Comparison of ENCODE assay signal across 9 cellular contexts in genomic region chrX:3548743-3549441, GRCh38.
A peak's percentile ranks its signal among the peaks of the same experiment; 100 is the strongest.
DNase-seq lines count a peak whose midpoint lies in the region; ATAC-seq and TF ChIP-seq lines count a peak whose summit lies in the region.
"Had no signal": no experiment of that assay in that cellular context is flagged by ENCODE, and none has a peak within 500 bp of the region (broad histone marks: within the 10 kb centered on the region; RNA-seq: fewer than 3 reads in every experiment).

No MANE protein-coding gene starts in this region.

- H3K4me3 Mint-ChIP-seq in neural crest cell, result peak overlapping the region; percentile 12
- no peak overlapping the region for H3K4me3 Mint-ChIP-seq in activated naive CD4-positive, alpha-beta T cell treated with anti-CD3 and anti-CD28 coated beads, Interleukin-2, amount 10 ng/mL, durations not matched to agents 7 days and 5 days
- no peak overlapping the region for H3K4me3 Mint-ChIP-seq in CD4-positive, alpha-beta memory T cell

- H3K36me3 ChIP-seq in CD4-positive, alpha-beta memory T cell (ENCODE audit: insufficient read depth, low read length), result no peaks in the 10 kb centered on the region
- H3K36me3 ChIP-seq: upper lobe of left lung had no signal

- TF ChIP-seq CTCF in coronary artery (IDR thresholded peaks at IDR 0.05) (no peak), neural crest cell (conservative IDR thresholded peaks at IDR 0.05) (peak; percentile 70)

- H3K27ac Mint-ChIP-seq in neural crest cell (ENCODE audit: unreplicated experiment), result peak overlapping the region; percentile 9
- no peak overlapping the region for H3K27ac Mint-ChIP-seq in activated naive CD4-positive, alpha-beta T cell treated with anti-CD3 and anti-CD28 coated beads, Interleukin-2, amount 10 ng/mL, durations not matched to agents 7 days and 5 days
- H3K27ac Mint-ChIP-seq in CD4-positive, alpha-beta memory T cell, result no peak overlapping the region

- H3K4me3 ChIP-seq in coronary artery, result peak overlapping the region; percentile 45
- no peak overlapping the region for H3K4me3 ChIP-seq in CD4-positive, alpha-beta memory T cell (ENCODE audit: low read length in 2 of 2)
- H3K4me3 ChIP-seq: upper lobe of left lung had no signal

- POLR2A ChIA-PET in CD4-positive, alpha-beta memory T cell (lab: Charles Lee; ENCODE audit: partially characterized antibody), result no interaction called here

- H3K27me3 Mint-ChIP-seq in neural crest cell (ENCODE audit: low read depth), result peaks cover 3% of the 10 kb centered on the region
- peaks cover 17% of the 10 kb centered on the region for H3K27me3 Mint-ChIP-seq in activated naive CD4-positive, alpha-beta T cell treated with anti-CD3 and anti-CD28 coated beads, Interleukin-2, amount 10 ng/mL, durations not matched to agents 7 days and 5 days
- peaks cover 0 to 2% of the 10 kb centered on the region in 2 donors for H3K27me3 Mint-ChIP-seq in CD4-positive, alpha-beta memory T cell

- H3K4me1 Mint-ChIP-seq in neural crest cell, result peaks cover 13% of the 10 kb centered on the region
- H3K4me1 Mint-ChIP-seq in activated naive CD4-positive, alpha-beta T cell treated with anti-CD3 and anti-CD28 coated beads, Interleukin-2, amount 10 ng/mL, durations not matched to agents 7 days and 5 days, result no peaks in the 10 kb centered on the region
- peaks cover 0 to 2% (median 0%) of the 10 kb centered on the region in 4 donors for H3K4me1 Mint-ChIP-seq in CD4-positive, alpha-beta memory T cell

- ATAC-seq in HG03354 (IDR thresholded peaks at IDR 0.05; ENCODE audit: poor library complexity, severe bottlenecking, unreplicated experiment), result no peak

- peak; percentile 70 for DNase-seq in DMS 273 treated with DMSO at 0.1 percent for 48 hours (lab: John Stamatoyannopoulos, UW)
- DNase-seq in NCI-H510A treated with DMSO at 0.1 percent for 48 hours (lab: John Stamatoyannopoulos, UW), result peak; percentile 31
- DNase-seq in coronary artery (ENCODE audit: low spot score), result no peak
- no peak for DNase-seq in neural crest cell (ENCODE audit: low read depth, low spot score)
- no peak for DNase-seq in activated naive CD4-positive, alpha-beta T cell treated with anti-CD3 and anti-CD28 coated beads, Interleukin-2, amount 10 ng/mL, durations not matched to agents 7 days and 5 days
- no peak for DNase-seq in CD4-positive, alpha-beta memory T cell
- no peak for DNase-seq in activated CD4-positive, CD25-positive, alpha-beta regulatory T cell (lab: John Stamatoyannopoulos, UW)
- DNase-seq: upper lobe of left lung had no signal

- no peaks in the 10 kb centered on the region for H3K36me3 Mint-ChIP-seq in neural crest cell (ENCODE audit: low read depth)
- H3K36me3 Mint-ChIP-seq in activated naive CD4-positive, alpha-beta T cell treated with anti-CD3 and anti-CD28 coated beads, Interleukin-2, amount 10 ng/mL, durations not matched to agents 7 days and 5 days, result no peaks in the 10 kb centered on the region
- no peaks in the 10 kb centered on the region for H3K36me3 Mint-ChIP-seq in CD4-positive, alpha-beta memory T cell

- no peaks in the 10 kb centered on the region for H3K27me3 ChIP-seq in CD4-positive, alpha-beta memory T cell (ENCODE audit: insufficient read depth, low read length)
- H3K27me3 ChIP-seq: upper lobe of left lung had no signal

- no peaks in the 10 kb centered on the region for H3K9me3 Mint-ChIP-seq in neural crest cell
- no peaks in the 10 kb centered on the region for H3K9me3 Mint-ChIP-seq in activated naive CD4-positive, alpha-beta T cell treated with anti-CD3 and anti-CD28 coated beads, Interleukin-2, amount 10 ng/mL, durations not matched to agents 7 days and 5 days
- H3K9me3 Mint-ChIP-seq in CD4-positive, alpha-beta memory T cell, result no peaks in the 10 kb centered on the region

- CTCF ChIA-PET in activated naive CD4-positive, alpha-beta T cell treated with anti-CD3 and anti-CD28 coated beads, Interleukin-2, amount 10 ng/mL, durations not matched to agents 7 days and 5 days (lab: Charles Lee), result no interaction called here
- CTCF ChIA-PET in CD4-positive, alpha-beta memory T cell (lab: Charles Lee; ENCODE audit: partially characterized antibody), result no interaction called here

- H3K27ac ChIP-seq in coronary artery, result no peak overlapping the region
- H3K27ac ChIP-seq in CD4-positive, alpha-beta memory T cell (ENCODE audit: low read depth, low read length), result no peak overlapping the region
- H3K27ac ChIP-seq: upper lobe of left lung had no signal

- no peaks in the 10 kb centered on the region for H3K9me3 ChIP-seq in CD4-positive, alpha-beta memory T cell (ENCODE audit: control insufficient read depth in 1 of 2, low read length in 2 of 2)
- H3K9me3 ChIP-seq: upper lobe of left lung had no signal

- H3K4me1 ChIP-seq in CD4-positive, alpha-beta memory T cell (ENCODE audit: insufficient read depth, low read length), result no peaks in the 10 kb centered on the region
- H3K4me1 ChIP-seq: upper lobe of left lung had no signal

- intact Hi-C loops in CD4-positive, alpha-beta memory T cell (cut with micrococcal nuclease), result no loop called here

Comparison
In these comparisons a context has a peak if more than half of its experiments do, and no peak if none do; other contexts are left out.
1. DNase-seq: peak in DMS 273 treated with DMSO at 0.1 percent for 48 hours (single experiment) and NCI-H510A treated with DMSO at 0.1 percent for 48 hours (single experiment); none in coronary artery (single experiment), neural crest cell (single experiment), activated naive CD4-positive, alpha-beta T cell treated with anti-CD3 and anti-CD28 coated beads, Interleukin-2, amount 10 ng/mL, durations not matched to agents 7 days and 5 days (single experiment), CD4-positive, alpha-beta memory T cell (0 of 5) and activated CD4-positive, CD25-positive, alpha-beta regulatory T cell (0 of 4).